In the genomic region with DNA sequence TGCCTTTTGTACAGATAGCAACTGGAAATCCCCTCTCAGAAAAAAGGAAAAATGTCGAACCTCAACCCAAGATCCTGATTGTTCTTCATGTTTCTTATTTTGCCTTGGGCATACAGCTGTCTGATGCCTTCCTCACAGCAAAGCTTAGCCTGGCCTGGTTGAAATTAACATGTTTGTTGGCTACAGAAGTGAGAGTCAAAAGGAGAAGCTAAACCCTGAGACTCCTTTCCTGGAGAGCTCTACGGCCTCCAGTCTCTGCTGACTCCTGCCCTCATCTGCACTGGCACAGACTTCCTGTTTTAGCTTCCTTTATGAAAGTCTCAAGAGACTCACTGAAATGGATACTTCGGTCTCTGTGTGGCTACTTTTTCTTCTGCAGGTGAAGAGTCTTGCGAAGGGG, we compare ENCODE assay signal across 1 cellular context.
TF ChIP-seq lines count a peak whose summit lies in the region.

No MANE protein-coding gene starts in this region.

TF ChIP-seq in WTC11, 78 proteins besides CTCF, POLR2A, EP300 and RAD21 (continued from another document):
- TF ChIP-seq, protein P1, sequence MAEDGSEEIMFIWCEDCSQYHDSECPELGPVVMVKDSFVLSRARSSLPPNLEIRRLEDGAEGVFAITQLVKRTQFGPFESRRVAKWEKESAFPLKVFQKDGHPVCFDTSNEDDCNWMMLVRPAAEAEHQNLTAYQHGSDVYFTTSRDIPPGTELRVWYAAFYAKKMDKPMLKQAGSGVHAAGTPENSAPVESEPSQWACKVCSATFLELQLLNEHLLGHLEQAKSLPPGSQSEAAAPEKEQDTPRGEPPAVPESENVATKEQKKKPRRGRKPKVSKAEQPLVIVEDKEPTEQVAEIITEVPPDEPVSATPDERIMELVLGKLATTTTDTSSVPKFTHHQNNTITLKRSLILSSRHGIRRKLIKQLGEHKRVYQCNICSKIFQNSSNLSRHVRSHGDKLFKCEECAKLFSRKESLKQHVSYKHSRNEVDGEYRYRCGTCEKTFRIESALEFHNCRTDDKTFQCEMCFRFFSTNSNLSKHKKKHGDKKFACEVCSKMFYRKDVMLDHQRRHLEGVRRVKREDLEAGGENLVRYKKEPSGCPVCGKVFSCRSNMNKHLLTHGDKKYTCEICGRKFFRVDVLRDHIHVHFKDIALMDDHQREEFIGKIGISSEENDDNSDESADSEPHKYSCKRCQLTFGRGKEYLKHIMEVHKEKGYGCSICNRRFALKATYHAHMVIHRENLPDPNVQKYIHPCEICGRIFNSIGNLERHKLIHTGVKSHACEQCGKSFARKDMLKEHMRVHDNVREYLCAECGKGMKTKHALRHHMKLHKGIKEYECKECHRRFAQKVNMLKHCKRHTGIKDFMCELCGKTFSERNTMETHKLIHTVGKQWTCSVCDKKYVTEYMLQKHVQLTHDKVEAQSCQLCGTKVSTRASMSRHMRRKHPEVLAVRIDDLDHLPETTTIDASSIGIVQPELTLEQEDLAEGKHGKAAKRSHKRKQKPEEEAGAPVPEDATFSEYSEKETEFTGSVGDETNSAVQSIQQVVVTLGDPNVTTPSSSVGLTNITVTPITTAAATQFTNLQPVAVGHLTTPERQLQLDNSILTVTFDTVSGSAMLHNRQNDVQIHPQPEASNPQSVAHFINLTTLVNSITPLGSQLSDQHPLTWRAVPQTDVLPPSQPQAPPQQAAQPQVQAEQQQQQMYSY (CRISPR knock-in tag; IDR thresholded peaks at IDR 0.05) = no peak
- TF ChIP-seq, protein P2, sequence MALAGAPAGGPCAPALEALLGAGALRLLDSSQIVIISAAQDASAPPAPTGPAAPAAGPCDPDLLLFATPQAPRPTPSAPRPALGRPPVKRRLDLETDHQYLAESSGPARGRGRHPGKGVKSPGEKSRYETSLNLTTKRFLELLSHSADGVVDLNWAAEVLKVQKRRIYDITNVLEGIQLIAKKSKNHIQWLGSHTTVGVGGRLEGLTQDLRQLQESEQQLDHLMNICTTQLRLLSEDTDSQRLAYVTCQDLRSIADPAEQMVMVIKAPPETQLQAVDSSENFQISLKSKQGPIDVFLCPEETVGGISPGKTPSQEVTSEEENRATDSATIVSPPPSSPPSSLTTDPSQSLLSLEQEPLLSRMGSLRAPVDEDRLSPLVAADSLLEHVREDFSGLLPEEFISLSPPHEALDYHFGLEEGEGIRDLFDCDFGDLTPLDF (CRISPR knock-in tag; IDR thresholded peaks at IDR 0.05) = no peak
- TF ChIP-seq ESRRA (CRISPR knock-in tag; IDR thresholded peaks at IDR 0.05; ENCODE audit: borderline replicate concordance) (no peak), CREM (CRISPR knock-in tag; IDR thresholded peaks at IDR 0.05) (no peak), NFATC4 (CRISPR knock-in tag; IDR thresholded peaks at IDR 0.05) (no peak), SMAD3 (CRISPR knock-in tag; IDR thresholded peaks at IDR 0.05; ENCODE audit: borderline replicate concordance) (no peak)
- TF ChIP-seq, protein P3, sequence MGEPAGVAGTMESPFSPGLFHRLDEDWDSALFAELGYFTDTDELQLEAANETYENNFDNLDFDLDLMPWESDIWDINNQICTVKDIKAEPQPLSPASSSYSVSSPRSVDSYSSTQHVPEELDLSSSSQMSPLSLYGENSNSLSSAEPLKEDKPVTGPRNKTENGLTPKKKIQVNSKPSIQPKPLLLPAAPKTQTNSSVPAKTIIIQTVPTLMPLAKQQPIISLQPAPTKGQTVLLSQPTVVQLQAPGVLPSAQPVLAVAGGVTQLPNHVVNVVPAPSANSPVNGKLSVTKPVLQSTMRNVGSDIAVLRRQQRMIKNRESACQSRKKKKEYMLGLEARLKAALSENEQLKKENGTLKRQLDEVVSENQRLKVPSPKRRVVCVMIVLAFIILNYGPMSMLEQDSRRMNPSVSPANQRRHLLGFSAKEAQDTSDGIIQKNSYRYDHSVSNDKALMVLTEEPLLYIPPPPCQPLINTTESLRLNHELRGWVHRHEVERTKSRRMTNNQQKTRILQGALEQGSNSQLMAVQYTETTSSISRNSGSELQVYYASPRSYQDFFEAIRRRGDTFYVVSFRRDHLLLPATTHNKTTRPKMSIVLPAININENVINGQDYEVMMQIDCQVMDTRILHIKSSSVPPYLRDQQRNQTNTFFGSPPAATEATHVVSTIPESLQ (CRISPR knock-in tag; IDR thresholded peaks at IDR 0.05) = no peak
- TF ChIP-seq, protein P4, sequence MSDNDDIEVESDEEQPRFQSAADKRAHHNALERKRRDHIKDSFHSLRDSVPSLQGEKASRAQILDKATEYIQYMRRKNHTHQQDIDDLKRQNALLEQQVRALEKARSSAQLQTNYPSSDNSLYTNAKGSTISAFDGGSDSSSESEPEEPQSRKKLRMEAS (CRISPR knock-in tag; IDR thresholded peaks at IDR 0.05) = no peak
